ENCODE assay signal across 9 cellular contexts in the genomic region with DNA sequence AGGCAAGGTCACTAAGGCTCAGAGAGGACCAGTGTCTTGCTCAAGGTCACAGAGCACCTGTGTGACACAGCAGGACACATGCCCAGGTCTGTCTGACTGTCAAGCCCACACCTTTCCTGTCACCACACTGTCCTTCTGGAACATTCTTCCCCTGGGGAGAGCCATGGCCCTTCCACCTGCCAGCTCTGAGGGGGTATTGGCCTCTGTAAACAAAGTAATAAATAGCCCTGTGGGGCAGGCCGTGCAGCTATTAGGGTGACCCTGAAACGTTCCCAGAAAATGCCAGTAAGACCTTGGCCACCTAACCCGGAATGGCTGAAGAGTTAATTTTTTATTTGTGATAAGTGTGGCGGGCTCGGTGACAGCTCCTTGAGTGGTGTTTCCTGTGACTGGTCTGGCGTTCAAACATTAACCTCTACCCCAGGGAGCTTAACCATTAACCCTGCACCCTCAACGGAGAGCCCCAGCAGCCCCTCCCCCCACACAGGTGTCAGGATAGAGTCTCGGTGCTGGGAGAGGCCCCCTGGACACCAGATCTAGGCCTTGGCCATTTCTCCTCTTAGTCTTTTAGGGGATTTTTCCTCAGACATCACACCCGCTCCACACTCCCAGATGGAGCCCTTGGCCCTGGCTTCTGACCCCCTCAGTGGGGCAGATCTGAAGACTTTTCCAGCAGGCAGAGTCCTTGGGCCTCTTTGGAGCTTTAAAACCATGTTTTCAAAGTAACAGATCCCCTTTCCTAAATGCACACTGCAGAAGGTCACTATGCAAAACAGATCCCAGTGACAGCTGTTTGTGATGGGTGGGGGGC. TPM values are rescaled to one million over a fixed set of nuclear protein-coding genes. Genes with fewer than 3 reads are reported as not detected.
DNase-seq lines count a peak whose midpoint lies in the region; ATAC-seq and TF ChIP-seq lines count a peak whose summit lies in the region.
"Had no signal": no experiment of that assay in that cellular context is flagged by ENCODE, and none has a peak within 500 bp of the region (broad histone marks: within the 10 kb centered on the region; RNA-seq: fewer than 3 reads in every experiment).

No MANE protein-coding gene starts in this region.

- H3K79me1 ChIP-seq in neuronal stem cell (ENCODE audit: low read depth, low read length) = no peaks in the 10 kb centered on the region

- no peak overlapping the region for H2BK15ac ChIP-seq in neuronal stem cell (ENCODE audit: low read length)

- TF ChIP-seq CTCF in Peyer's patch (IDR thresholded peaks at IDR 0.05) (no peak), smooth muscle cell (IDR thresholded peaks at IDR 0.05; ENCODE audit: borderline replicate concordance, insufficient read depth, poor library complexity, severe bottlenecking) (no peak)

- no peaks in the 10 kb centered on the region for H3K36me3 ChIP-seq in Peyer's patch
- no peaks in the 10 kb centered on the region for H3K36me3 ChIP-seq in neuronal stem cell (replicated peaks in 1 of 2; ENCODE audit: control insufficient read depth in 2 of 2, insufficient read depth in 2 of 2, low read length in 2 of 2)
- H3K36me3 ChIP-seq in SJCRH30 = no peaks in the 10 kb centered on the region
- no peaks in the 10 kb centered on the region for H3K36me3 ChIP-seq in smooth muscle cell (ENCODE audit: low read depth)

- H3K9ac ChIP-seq in neuronal stem cell (ENCODE audit: low read depth, low read length, poor library complexity) (no peak overlapping the region), smooth muscle cell (ENCODE audit: low read depth) (no peak overlapping the region)

- no peak overlapping the region for H3K4me2 ChIP-seq in neuronal stem cell (ENCODE audit: insufficient read depth, low read length, poor library complexity, severe bottlenecking)
- no peak overlapping the region for H3K4me2 ChIP-seq in smooth muscle cell

- no peaks in the 10 kb centered on the region for H3K79me2 ChIP-seq in smooth muscle cell (ENCODE audit: low read depth)

- ATAC-seq in GM18861 (IDR thresholded peaks at IDR 0.05; ENCODE audit: unreplicated experiment) = peak; percentile 91
- peak; percentile 65 for ATAC-seq in HG02610 (IDR thresholded peaks at IDR 0.05; ENCODE audit: unreplicated experiment)

- H3F3A ChIP-seq in smooth muscle cell (ENCODE audit: low read depth) = no peaks in the 10 kb centered on the region

- no peak overlapping the region for H2BK12ac ChIP-seq in neuronal stem cell (ENCODE audit: low read length)

- no CpG with 5 or more reads among the region's 9 CpGs for WGBS in neuronal stem cell (ENCODE audit: extremely low coverage in 2 of 2, insufficient read length in 2 of 2, insufficient replicate concordance in 1 of 2), 2 donors
- WGBS in smooth muscle cell (ENCODE audit: low lambda C conversion rate) = 76% methylated on average over 9 of the region's 9 CpGs

- H3K4me3 ChIP-seq in Peyer's patch (no peak overlapping the region), neuronal stem cell (ENCODE audit: low read length in 2 of 2) (no peak overlapping the region), SJCRH30 (no peak overlapping the region), smooth muscle cell (no peak overlapping the region)

- no peak overlapping the region for H3K4ac ChIP-seq in neuronal stem cell (ENCODE audit: low read length)

- no peak overlapping the region for H2BK120ac ChIP-seq in neuronal stem cell (ENCODE audit: low read depth, low read length)

- TF ChIP-seq POLR2A in Peyer's patch (IDR thresholded peaks at IDR 0.05) = no peak

- H3K27ac ChIP-seq in Peyer's patch (peak overlapping the region in 2 of 4 donors; percentile 30 to 71), neuronal stem cell (replicated peaks; ENCODE audit: low read length) (no peak overlapping the region), SJCRH30 (no peak overlapping the region), smooth muscle cell (ENCODE audit: low read depth) (no peak overlapping the region)

- DNase-seq in Peyer's patch (peak in 2 of 3 donors; percentile 80 to 82), neuronal stem cell (ENCODE audit: low spot score) (no peak), NCI-H345 (lab: John Stamatoyannopoulos, UW) (no peak), SJCRH30 (no peak), smooth muscle cell (lab: John Stamatoyannopoulos, UW; ENCODE audit: unreplicated experiment) (no peak), activated gamma-delta T cell treated with Interleukin-2 at 50 U/mL for 16 hours (no peak)
- DNase-seq: activated CD4-positive, CD25-positive, alpha-beta regulatory T cell had no signal

- no peaks in the 10 kb centered on the region for H3K9me3 ChIP-seq in Peyer's patch
- no peaks in the 10 kb centered on the region for H3K9me3 ChIP-seq in neuronal stem cell (replicated peaks in 1 of 2; ENCODE audit: control insufficient read depth in 2 of 2, insufficient read depth in 1 of 2, low read depth in 1 of 2, low read length in 2 of 2)
- no peaks in the 10 kb centered on the region for H3K9me3 ChIP-seq in SJCRH30 (replicated peaks)
- no peaks in the 10 kb centered on the region for H3K9me3 ChIP-seq in smooth muscle cell (replicated peaks; ENCODE audit: low read depth)

- no peak overlapping the region for H2AFZ ChIP-seq in neuronal stem cell (ENCODE audit: low read length)
- no peak overlapping the region for H2AFZ ChIP-seq in smooth muscle cell (ENCODE audit: low read depth)

- H3K27me3 ChIP-seq in Peyer's patch (no peaks in the 10 kb centered on the region), neuronal stem cell (ENCODE audit: control insufficient read depth in 3 of 3, insufficient read depth in 3 of 3, low read depth in 1 of 3, low read length in 3 of 3) (peaks cover 0 to 47% (median 0%) of the 10 kb centered on the region in 3 experiments), SJCRH30 (no peaks in the 10 kb centered on the region), smooth muscle cell (ENCODE audit: low read depth) (no peaks in the 10 kb centered on the region)

- no peak overlapping the region for H3K23ac ChIP-seq in neuronal stem cell (ENCODE audit: low read depth, low read length, poor library complexity)

- no peak overlapping the region for H2BK5ac ChIP-seq in neuronal stem cell (ENCODE audit: low read length)

- H3K18ac ChIP-seq in neuronal stem cell (ENCODE audit: low read length) = no peak overlapping the region

- no peaks in the 10 kb centered on the region for H4K20me1 ChIP-seq in smooth muscle cell (ENCODE audit: low read depth)

- H4K8ac ChIP-seq in neuronal stem cell (ENCODE audit: low read depth, low read length) = no peak overlapping the region

- H3K14ac ChIP-seq in neuronal stem cell (ENCODE audit: low read length) = peak overlapping the region; percentile 78

- H3K4me1 ChIP-seq in Peyer's patch = peaks cover 0 to 23% (median 3%) of the 10 kb centered on the region in 4 donors
- H3K4me1 ChIP-seq in neuronal stem cell (ENCODE audit: control insufficient read depth in 2 of 2, insufficient read depth in 1 of 2, low read depth in 1 of 2, low read length in 2 of 2) = peaks cover 0 to 12% of the 10 kb centered on the region in 2 donors
- H3K4me1 ChIP-seq in SJCRH30 = peaks cover 22% of the 10 kb centered on the region
- H3K4me1 ChIP-seq in smooth muscle cell (ENCODE audit: low read depth) = no peaks in the 10 kb centered on the region

- H2AK5ac ChIP-seq in neuronal stem cell (ENCODE audit: low read depth, low read length) = no peak overlapping the region

- H4K91ac ChIP-seq in neuronal stem cell (ENCODE audit: low read depth, low read length, poor library complexity) = no peak overlapping the region

RNA-seq across cellular contexts. Expression of a gene that starts 36.6 kb away (rescaled TPM):
- total RNA-seq in Peyer's patch (1 to 10 TPM in 1 of 4 donors, under 1 TPM in 1, not detected in 2; 0.54 to 1.7 TPM), smooth muscle cell (not detected in 2 replicates)
- polyA plus RNA-seq in neuronal stem cell (2013, experiment 1 of 2) = not detected
- polyA plus RNA-seq in neuronal stem cell (2013, experiment 2 of 2) = not detected
- total RNA-seq in SJCRH30 (2014; rRNA removed; shearing (Covaris generic)) = not detected in 2 replicates
- polyA plus RNA-seq in smooth muscle cell = not detected in 2 replicates

RNA-seq across cellular contexts. Expression of a gene that starts 56.0 kb away (rescaled TPM):
- total RNA-seq in Peyer's patch (100 to 1,000 TPM in 3 of 4 donors, 10 to 100 TPM in 1; 17.3 to 542 (median 214) TPM), smooth muscle cell (1.1 and 2.4 TPM in 2 replicates)
- 0.71 TPM for polyA plus RNA-seq in neuronal stem cell (2013, experiment 1 of 2)
- 0.58 TPM for polyA plus RNA-seq in neuronal stem cell (2013, experiment 2 of 2)
- 0.28 and 0.67 TPM in 2 replicates for total RNA-seq in SJCRH30 (2014; rRNA removed; shearing (Covaris generic))
- polyA plus RNA-seq in smooth muscle cell = 0.90 TPM in 1 of 2 replicates, not detected in the other

RNA-seq across cellular contexts. Expression of a gene that starts 56.6 kb away (rescaled TPM):
- total RNA-seq in Peyer's patch = 1 to 10 TPM; 2.8 to 6.6 (median 3.6) TPM
- 2.2 TPM for polyA plus RNA-seq in neuronal stem cell (2013, experiment 1 of 2)
- 2.8 TPM for polyA plus RNA-seq in neuronal stem cell (2013, experiment 2 of 2)
- total RNA-seq in SJCRH30 (2014; rRNA removed; shearing (Covaris generic)) = not detected in 2 replicates
- total RNA-seq in smooth muscle cell = 0.31 and 0.36 TPM in 2 replicates
- 0.17 and 1.6 TPM in 2 replicates for polyA plus RNA-seq in smooth muscle cell

Comparison
In these comparisons a context has a peak if more than half of its experiments do, and no peak if none do; other contexts are left out.
1. DNase-seq: peak in Peyer's patch (2 of 3); none in neuronal stem cell (single experiment), NCI-H345 (single experiment), SJCRH30 (0 of 2), smooth muscle cell (single experiment) and activated gamma-delta T cell treated with Interleukin-2 at 50 U/mL for 16 hours (single experiment).